29 cellular contexts compared by ENCODE assay signal in the genomic region with DNA sequence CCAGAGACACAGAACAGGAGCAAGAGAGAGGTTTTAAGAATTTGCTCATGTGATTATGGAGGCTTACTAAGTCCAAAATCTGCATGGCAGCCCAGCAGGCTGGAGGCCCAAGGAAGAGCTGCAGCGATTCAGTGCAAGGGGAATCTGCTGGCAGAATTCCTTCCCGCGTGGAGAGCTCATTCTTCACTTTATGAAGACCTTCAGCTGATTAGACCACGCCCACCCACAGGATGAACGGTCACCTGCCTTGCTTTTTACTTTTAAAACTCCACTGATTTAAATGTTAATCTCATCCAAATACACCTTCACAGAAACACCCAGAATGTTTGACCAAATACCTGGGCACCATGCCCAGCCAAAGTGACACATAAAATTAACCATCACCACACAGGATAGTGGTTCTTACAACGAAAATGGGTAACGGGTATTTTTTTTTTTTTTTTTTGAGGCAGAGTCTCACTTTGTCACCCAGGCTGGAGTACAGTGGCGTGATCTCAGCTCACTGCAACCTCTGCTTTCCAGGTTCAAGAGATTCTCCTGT. TPM values are rescaled to one million over a fixed set of nuclear protein-coding genes. Genes with fewer than 3 reads are reported as not detected.
"Had no signal": no experiment of that assay in that cellular context is flagged by ENCODE, and none has a peak within 500 bp of the region (broad histone marks: within the 10 kb centered on the region; RNA-seq: fewer than 3 reads in every experiment).

No MANE protein-coding gene starts in this region.

- H3K9me3 ChIP-seq: left lung, sigmoid colon had no signal

- H3K27ac Mint-ChIP-seq: activated CD4-positive, alpha-beta T cell treated with anti-CD3 and anti-CD28 coated beads, Interleukin-2, amount 10 ng/mL, durations not matched to agents 7 days and 5 days; activated CD8-positive, alpha-beta T cell treated with anti-CD3 and anti-CD28 coated beads, Interleukin-2, amount 10 ng/mL, durations not matched to agents 7 days and 5 days; activated naive CD4-positive, alpha-beta T cell treated with anti-CD3 and anti-CD28 coated beads, Interleukin-2, amount 50 U/mL, for 24 hours had no signal

- H3K4me3 ChIP-seq: left lung, lung, sigmoid colon, smooth muscle cell had no signal

- H3K4me3 Mint-ChIP-seq: activated CD4-positive, alpha-beta T cell treated with anti-CD3 and anti-CD28 coated beads, Interleukin-2, amount 10 ng/mL, durations not matched to agents 7 days and 5 days; activated CD8-positive, alpha-beta T cell treated with anti-CD3 and anti-CD28 coated beads, Interleukin-2, amount 10 ng/mL, durations not matched to agents 7 days and 5 days; activated naive CD4-positive, alpha-beta T cell treated with anti-CD3 and anti-CD28 coated beads, Interleukin-2, amount 50 U/mL, for 24 hours; brain; naive thymus-derived CD4-positive, alpha-beta T cell; neural crest cell had no signal

- H3K4me1 ChIP-seq: foreskin keratinocyte had no signal

- ATAC-seq: activated CD8-positive, alpha-beta T cell treated with anti-CD3 and anti-CD28 coated beads, Interleukin-2, amount 10 ng/mL, durations not matched to agents 7 days and 5 days; foreskin keratinocyte; left lung; naive thymus-derived CD4-positive, alpha-beta T cell had no signal

- H3K36me3 Mint-ChIP-seq: activated naive CD4-positive, alpha-beta T cell treated with anti-CD3 and anti-CD28 coated beads, Interleukin-2, amount 50 U/mL, for 24 hours; brain; naive thymus-derived CD4-positive, alpha-beta T cell had no signal

- H3K4me1 Mint-ChIP-seq: activated CD4-positive, alpha-beta T cell treated with anti-CD3 and anti-CD28 coated beads, Interleukin-2, amount 10 ng/mL, durations not matched to agents 7 days and 5 days; activated naive CD4-positive, alpha-beta T cell treated with anti-CD3 and anti-CD28 coated beads, Interleukin-2, amount 50 U/mL, for 24 hours; naive thymus-derived CD4-positive, alpha-beta T cell; neural crest cell had no signal

- DNase-seq: activated CD4-positive, alpha-beta T cell treated with anti-CD3 and anti-CD28 coated beads, Interleukin-2, amount 10 ng/mL, durations not matched to agents 7 days and 5 days; activated CD4-positive, CD25-positive, alpha-beta regulatory T cell treated with anti-CD3 and anti-CD28 coated beads, Interleukin-2, amount 50 U/mL, for 72 hours; activated CD8-positive, alpha-beta T cell treated with anti-CD3 and anti-CD28 coated beads, Interleukin-2, amount 10 ng/mL, durations not matched to agents 7 days and 5 days; activated gamma-delta T cell treated with Interleukin-2 at 50 U/mL for 16 hours; anterior cingulate cortex; central memory CD4-positive, alpha-beta T cell; dermis blood vessel endothelial cell; effector CD8-positive, alpha-beta T cell; foreskin keratinocyte; kidney; left lung; naive thymus-derived CD4-positive, alpha-beta T cell; occipital lobe; retina; sigmoid colon; stimulated activated CD4-positive, alpha-beta T cell treated with anti-CD3 and anti-CD28 coated beads, Interleukin-15, amount 100 ng/mL, for 24 hours; stimulated activated CD4-positive, alpha-beta T cell treated with anti-CD3 and anti-CD28 coated beads, Interleukin-4, amount 100 ng/mL, for 1 hour; stimulated activated naive CD4-positive, alpha-beta T cell treated with Interleukin-2 at 50 U/mL for 16 hours; WERI-Rb-1 had no signal

- H3K27ac ChIP-seq: foreskin keratinocyte, left lung, sigmoid colon, WERI-Rb-1 had no signal

- H3K36me3 ChIP-seq: sigmoid colon, WERI-Rb-1 had no signal

RNA-seq across cellular contexts. Expression of a gene that starts 10.9 kb away (rescaled TPM):
- total RNA-seq: activated CD4-positive, alpha-beta T cell treated with anti-CD3 and anti-CD28 coated beads, Interleukin-2, amount 10 ng/mL, durations not matched to agents 7 days and 5 days; activated CD8-positive, alpha-beta T cell treated with anti-CD3 and anti-CD28 coated beads, Interleukin-2, amount 10 ng/mL, durations not matched to agents 7 days and 5 days; dermis blood vessel endothelial cell; foreskin keratinocyte; glomerular endothelial cell; kidney; left lung; lung; naive thymus-derived CD4-positive, alpha-beta T cell; neural crest cell; occipital lobe; posterior vena cava; sigmoid colon; smooth muscle cell; subcutaneous adipose tissue; T-helper 2 cell treated with Interferon-gamma antibody and Interleukin-4, amounts not matched to agents 100 ng/mL and 5 ng/mL, for 36 hours; ureter had no signal
